In genomic region chr4:158171456-158171790, GRCh38 we compare ENCODE assay signal across 11 cellular contexts. TPM values are rescaled to one million over a fixed set of nuclear protein-coding genes. Genes with fewer than 3 reads are reported as not detected.
A peak's percentile ranks its signal among the peaks of the same experiment; 100 is the strongest.
DNase-seq lines count a peak whose midpoint lies in the region; ATAC-seq and TF ChIP-seq lines count a peak whose summit lies in the region.
"Had no signal": no experiment of that assay in that cellular context is flagged by ENCODE, and none has a peak within 500 bp of the region (broad histone marks: within the 10 kb centered on the region; RNA-seq: fewer than 3 reads in every experiment).

No MANE protein-coding gene starts in this region.

- H3K4me1 Mint-ChIP-seq in natural killer cell treated with Interleukin-12 subunit alpha and Interleukin-12 subunit beta and Interleukin-15 and Interleukin-18, amount 100 ng/mL, for 72 hours (ENCODE audit: low read depth in 2 of 2): peaks cover 0 to 3% of the 10 kb centered on the region in 2 donors
- H3K4me1 Mint-ChIP-seq in activated CD8-positive, alpha-beta T cell treated with anti-CD3 and anti-CD28 coated beads for 36 hours (ENCODE audit: low read depth): no peaks in the 10 kb centered on the region

- H3K36me3 ChIP-seq in left ventricle myocardium inferior (no peaks in the 10 kb centered on the region), ovary (no peaks in the 10 kb centered on the region), aorta (ENCODE audit: control insufficient read depth in 1 of 2, insufficient read depth in 2 of 2, low read length in 1 of 2) (no peaks in the 10 kb centered on the region)

- H3K27ac ChIP-seq in left ventricle myocardium inferior (replicated peaks): peak overlapping the region; percentile 93
- H3K27ac ChIP-seq in ovary: peak overlapping the region; percentile 81 to 84
- peak overlapping the region; percentile 92 to 94 for H3K27ac ChIP-seq in aorta (ENCODE audit: low read depth in 1 of 2, low read length in 2 of 2)

- H3K4me1 ChIP-seq in left ventricle myocardium inferior: peaks cover 95% of the 10 kb centered on the region
- H3K4me1 ChIP-seq in ovary (ENCODE audit: insufficient read depth): peaks cover 10% of the 10 kb centered on the region
- H3K4me1 ChIP-seq in aorta (ENCODE audit: control insufficient read depth in 1 of 2, insufficient read depth in 2 of 2, low read length in 2 of 2): peaks cover 7% of the 10 kb centered on the region in 2 donors

- TF ChIP-seq CTCF in left ventricle myocardium inferior (IDR thresholded peaks at IDR 0.05; ENCODE audit: borderline replicate concordance): no peak
- TF ChIP-seq CTCF in fibroblast of mammary gland (conservative IDR thresholded peaks at IDR 0.05; ENCODE audit: control insufficient read depth, insufficient read depth, low read depth, low read length): no peak
- TF ChIP-seq CTCF in ovary (IDR thresholded peaks at IDR 0.05): no peak
- no peak for TF ChIP-seq CTCF in activated CD8-positive, alpha-beta T cell treated with anti-CD3 and anti-CD28 coated beads for 36 hours (IDR thresholded peaks at IDR 0.05)

- WGBS in ovary, 3 donors: 0 to 2% (median 1%) methylated on average over 6 of the region's 6 CpGs
- 0% methylated on average over 6 of the region's 6 CpGs for WGBS in aorta, 2 donors

- H3K27me3 ChIP-seq in left ventricle myocardium inferior (ENCODE audit: low read depth) (no peaks in the 10 kb centered on the region), ovary (no peaks in the 10 kb centered on the region), aorta (ENCODE audit: control insufficient read depth in 1 of 2, insufficient read depth in 2 of 2, low read length in 1 of 2) (no peaks in the 10 kb centered on the region)

- no peak for DNase-seq in left ventricle myocardium inferior
- no peak for DNase-seq in Right ventricle myocardium inferior (ENCODE audit: missing footprints)
- peak; percentile 88 for DNase-seq in fibroblast of mammary gland (ENCODE audit: low read depth)
- DNase-seq in ovary: no peak
- DNase-seq in aorta: no peak
- DNase-seq in natural killer cell treated with Interleukin-12 subunit alpha and Interleukin-12 subunit beta and Interleukin-15 and Interleukin-18, amount 100 ng/mL, for 72 hours (ENCODE audit: low spot score): no peak
- no peak for DNase-seq in activated CD8-positive, alpha-beta T cell treated with anti-CD3 and anti-CD28 coated beads for 36 hours
- no peak for DNase-seq in NCI-H128 (lab: John Stamatoyannopoulos, UW; ENCODE audit: unreplicated experiment)
- DNase-seq: GF-D8, NCI-H2171, SHP77 treated with DMSO at 0.1 percent for 48 hours had no signal

- H3K36me3 Mint-ChIP-seq in natural killer cell treated with Interleukin-12 subunit alpha and Interleukin-12 subunit beta and Interleukin-15 and Interleukin-18, amount 100 ng/mL, for 72 hours: no peaks in the 10 kb centered on the region
- no peaks in the 10 kb centered on the region for H3K36me3 Mint-ChIP-seq in activated CD8-positive, alpha-beta T cell treated with anti-CD3 and anti-CD28 coated beads for 36 hours (ENCODE audit: low read depth)

- H3K4me3 Mint-ChIP-seq in natural killer cell treated with Interleukin-12 subunit alpha and Interleukin-12 subunit beta and Interleukin-15 and Interleukin-18, amount 100 ng/mL, for 72 hours: no peak overlapping the region
- no peak overlapping the region for H3K4me3 Mint-ChIP-seq in activated CD8-positive, alpha-beta T cell treated with anti-CD3 and anti-CD28 coated beads for 36 hours

- H3K9me3 ChIP-seq in left ventricle myocardium inferior (replicated peaks) (no peaks in the 10 kb centered on the region), ovary (no peaks in the 10 kb centered on the region), aorta (ENCODE audit: control insufficient read depth, low read length) (no peaks in the 10 kb centered on the region)

- no peaks in the 10 kb centered on the region for H3K9me3 Mint-ChIP-seq in natural killer cell treated with Interleukin-12 subunit alpha and Interleukin-12 subunit beta and Interleukin-15 and Interleukin-18, amount 100 ng/mL, for 72 hours
- H3K9me3 Mint-ChIP-seq in activated CD8-positive, alpha-beta T cell treated with anti-CD3 and anti-CD28 coated beads for 36 hours: no peaks in the 10 kb centered on the region

- POLR2A ChIA-PET in activated CD8-positive, alpha-beta T cell treated with anti-CD3 and anti-CD28 coated beads for 36 hours (lab: Charles Lee): no interaction called here

- intact Hi-C loops in left ventricle myocardium inferior (cut with micrococcal nuclease): loop anchor here (5.0 kb wide), 1 partner anchor 179 kb away; no protein-coding TSS in a partner anchor
- intact Hi-C loops in Right ventricle myocardium inferior (cut with DNase I): loop anchor here (5.0 kb wide), 1 partner anchor 469 kb away; no protein-coding TSS in a partner anchor
- intact Hi-C loops in ovary (cut with DNase I): loop anchor here (2.0 to 5.0 kb wide), 4 partner anchors 81 to 179 kb away; no protein-coding TSS in a partner anchor
- intact Hi-C loops in aorta (cut with DNase I): loop anchor here (5.0 to 10.0 kb wide), 6 partner anchors 36 to 947 kb away; partner anchors contain the start of genes GRIA2 (in 1 of the 2) and TMEM144 (in 1 of the 2)
- intact Hi-C loops in activated CD8-positive, alpha-beta T cell treated with anti-CD3 and anti-CD28 coated beads for 36 hours (cut with micrococcal nuclease): no loop called here

- no peak for ATAC-seq in Right ventricle myocardium inferior
- no peak for ATAC-seq in aorta (ENCODE audit: low FRiP score)
- ATAC-seq in natural killer cell treated with Interleukin-12 subunit alpha and Interleukin-12 subunit beta and Interleukin-15 and Interleukin-18, amount 100 ng/mL, for 72 hours: no peak
- ATAC-seq in activated CD8-positive, alpha-beta T cell treated with anti-CD3 and anti-CD28 coated beads for 36 hours: no peak

- H3K4me3 ChIP-seq in left ventricle myocardium inferior (peak overlapping the region; percentile 82), fibroblast of mammary gland (ENCODE audit: control insufficient read depth, low read depth, low read length) (peak overlapping the region; percentile 77), ovary (peak overlapping the region; percentile 61), aorta (ENCODE audit: low read length in 2 of 2) (peak overlapping the region; percentile 89 to 96)

- no peak for TF ChIP-seq POLR2A in ovary (IDR thresholded peaks at IDR 0.05)

- no peak overlapping the region for H3K27ac Mint-ChIP-seq in natural killer cell treated with Interleukin-12 subunit alpha and Interleukin-12 subunit beta and Interleukin-15 and Interleukin-18, amount 100 ng/mL, for 72 hours
- H3K27ac Mint-ChIP-seq in activated CD8-positive, alpha-beta T cell treated with anti-CD3 and anti-CD28 coated beads for 36 hours: no peak overlapping the region

- CTCF ChIA-PET in activated CD8-positive, alpha-beta T cell treated with anti-CD3 and anti-CD28 coated beads for 36 hours (lab: Charles Lee): interaction anchor here (0.8 to 1.1 kb wide), 4 partner anchors 19 to 181 kb away, joined by 3 read pairs; no protein-coding TSS in a partner anchor

- no peak for TF ChIP-seq EP300 in ovary (IDR thresholded peaks at IDR 0.05)

- peaks cover 14 to 15% of the 10 kb centered on the region in 2 donors for H3K27me3 Mint-ChIP-seq in natural killer cell treated with Interleukin-12 subunit alpha and Interleukin-12 subunit beta and Interleukin-15 and Interleukin-18, amount 100 ng/mL, for 72 hours
- H3K27me3 Mint-ChIP-seq in activated CD8-positive, alpha-beta T cell treated with anti-CD3 and anti-CD28 coated beads for 36 hours: peaks cover 35% of the 10 kb centered on the region

RNA-seq across cellular contexts. Expression of gene GASK1B, which starts 1.4 kb away (rescaled TPM):
- total RNA-seq in left ventricle myocardium inferior: 61.9 TPM
- 68.6 TPM for total RNA-seq in Right ventricle myocardium inferior
- total RNA-seq in ovary: 100 to 1,000 TPM in 5 of 7 donors, 10 to 100 TPM in 2; 60.8 to 145 (median 115) TPM
- polyA plus RNA-seq in ovary: 100 to 1,000 TPM in 1 of 2 donors, 10 to 100 TPM in 1; 94.7 to 170 TPM
- total RNA-seq in aorta: 100 to 1,000 TPM; 116 to 173 TPM
- polyA plus RNA-seq in aorta: 10 to 100 TPM; 28.5 to 62.5 TPM
- total RNA-seq in natural killer cell treated with Interleukin-12 subunit alpha and Interleukin-12 subunit beta and Interleukin-15 and Interleukin-18, amount 100 ng/mL, for 72 hours: not detected
- total RNA-seq in activated CD8-positive, alpha-beta T cell treated with anti-CD3 and anti-CD28 coated beads for 36 hours: not detected

RNA-seq across cellular contexts. Expression of gene TMEM144, which starts 38.9 kb away (rescaled TPM):
- total RNA-seq in left ventricle myocardium inferior (11.4 TPM), Right ventricle myocardium inferior (12.6 TPM), ovary (10 to 100 TPM in 3 of 7 donors, 1 to 10 TPM in 4; 5.6 to 14.9 (median 9.0) TPM), aorta (10 to 100 TPM; 14.1 to 18.9 TPM)
- polyA plus RNA-seq in ovary (1 to 10 TPM; 5.4 to 8.4 TPM), aorta (10 to 100 TPM in 1 of 2 donors, 1 to 10 TPM in 1; 5.2 to 10.4 TPM)
- 1 to 10 TPM in 1 of 2 donors, under 1 TPM in 1; 1.00 to 2.2 TPM for total RNA-seq in natural killer cell treated with Interleukin-12 subunit alpha and Interleukin-12 subunit beta and Interleukin-15 and Interleukin-18, amount 100 ng/mL, for 72 hours
- total RNA-seq in activated CD8-positive, alpha-beta T cell treated with anti-CD3 and anti-CD28 coated beads for 36 hours: under 1 TPM in 1 of 2 experiments, not detected in 1; 0.09 TPM

Comparison
In these comparisons a context has a peak if more than half of its experiments do, and no peak if none do; other contexts are left out.
1. RNA of gene GASK1B, which starts 1.4 kb away (total RNA-seq): 116 to 173 TPM in aorta, 60.8 to 145 TPM in ovary, 68.6 TPM in Right ventricle myocardium inferior (single experiment) and 61.9 TPM in left ventricle myocardium inferior (single experiment); not detected in natural killer cell treated with Interleukin-12 subunit alpha and Interleukin-12 subunit beta and Interleukin-15 and Interleukin-18, amount 100 ng/mL, for 72 hours and not detected in activated CD8-positive, alpha-beta T cell treated with anti-CD3 and anti-CD28 coated beads for 36 hours; every median in the first group is over 10 times any median in the second.
2. Peak in every context shown above with its lines, with median percentiles within 50 percentile points of each other: H3K27ac ChIP-seq and H3K4me3 ChIP-seq.